In the genomic region with DNA sequence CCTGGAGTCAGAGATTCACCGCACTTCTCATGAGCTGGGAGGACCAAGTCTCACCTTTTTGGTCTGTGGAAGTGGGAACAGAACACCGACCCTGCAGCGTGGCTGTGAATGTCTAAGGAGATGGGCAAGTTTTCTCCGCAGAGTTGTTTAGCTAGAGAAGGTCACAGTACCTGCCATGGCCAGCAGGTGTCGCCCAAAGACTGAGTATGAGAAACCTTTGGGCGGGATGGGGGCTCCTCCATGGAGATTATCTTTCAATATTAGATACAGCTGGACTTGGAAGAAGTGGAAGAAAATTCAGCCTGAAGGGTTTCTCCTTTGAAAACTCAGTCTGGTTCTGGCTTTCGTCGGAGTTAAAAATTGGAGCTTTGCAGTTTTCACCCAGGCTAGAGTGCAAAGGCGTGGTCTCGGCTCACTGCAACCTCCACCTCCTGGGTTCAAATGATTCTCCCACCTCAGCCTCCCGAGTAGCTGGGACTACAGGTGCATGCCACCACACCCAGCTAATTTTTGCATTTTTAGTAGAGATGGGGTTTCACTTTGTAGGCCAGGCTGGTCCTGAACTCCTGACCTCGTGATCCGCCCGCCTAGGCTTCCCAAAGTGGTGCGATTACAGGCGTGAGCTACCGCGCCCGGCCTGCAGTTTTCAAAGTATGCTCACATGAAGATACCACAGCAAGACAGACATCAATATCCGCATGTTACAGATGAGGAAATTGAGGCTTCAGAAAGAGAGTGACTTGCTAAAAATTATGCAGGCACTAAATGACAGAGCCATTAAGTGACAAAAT, we compare ENCODE assay signal across 8 cellular contexts. TPM values are rescaled to one million over a fixed set of nuclear protein-coding genes. Genes with fewer than 3 reads are reported as not detected.
DNase-seq lines count a peak whose midpoint lies in the region; ATAC-seq and TF ChIP-seq lines count a peak whose summit lies in the region.

No MANE protein-coding gene starts in this region.

- ATAC-seq in T-helper 17 cell = peak; percentile 82
- ATAC-seq in GM18519 (IDR thresholded peaks at IDR 0.05; ENCODE audit: low FRiP score, unreplicated experiment) = no peak
- no peak for ATAC-seq in HG03378 (IDR thresholded peaks at IDR 0.05; ENCODE audit: unreplicated experiment)

- H3K36me3 ChIP-seq in Loucy (ENCODE audit: insufficient read depth, low read length) (no peaks in the 10 kb centered on the region), right atrium auricular region (no peaks in the 10 kb centered on the region), sigmoid colon (no peaks in the 10 kb centered on the region)

- H3K27me3 Mint-ChIP-seq in T-helper 17 cell = peaks cover 4% of the 10 kb centered on the region

- no peak overlapping the region for H3K4me3 Mint-ChIP-seq in T-helper 17 cell

- H3K27me3 ChIP-seq in Loucy (ENCODE audit: insufficient read depth, low read length, poor library complexity, severe bottlenecking) = no peaks in the 10 kb centered on the region
- H3K27me3 ChIP-seq in right atrium auricular region = no peaks in the 10 kb centered on the region
- no peaks in the 10 kb centered on the region for H3K27me3 ChIP-seq in sigmoid colon

- DNase-seq in GDM1 (lab: John Stamatoyannopoulos, UW) (peak; percentile 35), T-helper 17 cell (peak; percentile 60 to 75 (median 60)), anterior cingulate cortex (lab: John Stamatoyannopoulos, UW) (peak in 50 of 58 donors; percentile 23 to 90 (median 52)), right atrium auricular region (ENCODE audit: low spot score) (peak; percentile 91), sigmoid colon (peak; percentile 88)

- no peaks in the 10 kb centered on the region for H3K9me2 ChIP-seq in Loucy (replicated peaks; ENCODE audit: low read depth, low read length)

- peaks cover 14% of the 10 kb centered on the region for H3K4me1 Mint-ChIP-seq in T-helper 17 cell

- TF ChIP-seq CTCF in Loucy (conservative IDR thresholded peaks at IDR 0.05; ENCODE audit: low read length) (peak; percentile 97), right atrium auricular region (IDR thresholded peaks at IDR 0.05) (peak; percentile 89 to 94), sigmoid colon (IDR thresholded peaks at IDR 0.05) (peak; percentile 72 to 92 (median 88))

- H3F3A ChIP-seq in Loucy (ENCODE audit: low read depth) = no peaks in the 10 kb centered on the region

- no peak for TF ChIP-seq EP300 in sigmoid colon (IDR thresholded peaks at IDR 0.05)

- H3K4me2 ChIP-seq in Loucy (ENCODE audit: low read depth, low read length, poor library complexity, severe bottlenecking) = no peak overlapping the region

- intact Hi-C loops in sigmoid colon (cut with DNase I) = loop anchor here (1.0 to 2.0 kb wide), 2 partner anchors 140 to 245 kb away; no protein-coding TSS in a partner anchor

- H3K27ac ChIP-seq in right atrium auricular region = no peak overlapping the region
- H3K27ac ChIP-seq in sigmoid colon = no peak overlapping the region

- no peaks in the 10 kb centered on the region for H3K79me2 ChIP-seq in Loucy (ENCODE audit: insufficient read depth, low read length)

- H4K20me1 ChIP-seq in Loucy (ENCODE audit: insufficient read depth, low read length, poor library complexity, severe bottlenecking) = no peaks in the 10 kb centered on the region

- H3K27ac Mint-ChIP-seq in T-helper 17 cell = no peak overlapping the region

- 33 to 55% methylated on average over 20 of the region's 20 CpGs for WGBS in sigmoid colon, 2 donors

- H3K9me3 ChIP-seq in Loucy (ENCODE audit: insufficient read depth, low read depth, low read length) (no peaks in the 10 kb centered on the region), T-helper 17 cell (ENCODE audit: control insufficient read depth, low read length, poor library complexity, severe bottlenecking) (no peaks in the 10 kb centered on the region), right atrium auricular region (no peaks in the 10 kb centered on the region), sigmoid colon (no peaks in the 10 kb centered on the region)

- H3K36me3 Mint-ChIP-seq in T-helper 17 cell (ENCODE audit: low read depth) = peaks cover 2% of the 10 kb centered on the region

- no peaks in the 10 kb centered on the region for H3K4me1 ChIP-seq in Loucy (ENCODE audit: insufficient read depth, low read length, poor library complexity, severe bottlenecking)
- peaks cover 0 to 15% of the 10 kb centered on the region in 2 donors for H3K4me1 ChIP-seq in right atrium auricular region
- H3K4me1 ChIP-seq in sigmoid colon = no peaks in the 10 kb centered on the region

- no peak overlapping the region for H2AFZ ChIP-seq in Loucy (ENCODE audit: low read length)

- TF ChIP-seq POLR2A in sigmoid colon (IDR thresholded peaks at IDR 0.05) = no peak

- no peak overlapping the region for H3K9ac ChIP-seq in Loucy (ENCODE audit: low read depth, low read length, poor library complexity, severe bottlenecking)

- H3K4me3 ChIP-seq in Loucy (ENCODE audit: low read length, poor library complexity, severe bottlenecking) = no peak overlapping the region
- no peak overlapping the region for H3K4me3 ChIP-seq in right atrium auricular region
- no peak overlapping the region for H3K4me3 ChIP-seq in sigmoid colon

RNA-seq across cellular contexts. Expression of gene DSCAML1, which starts 10.7 kb away (rescaled TPM):
- under 1 TPM; 0.21 to 0.92 TPM for total RNA-seq in T-helper 17 cell
- 1 to 10 TPM in 1 of 2 donors, under 1 TPM in 1; 0.67 to 1.3 TPM for total RNA-seq in right atrium auricular region
- 1 to 10 TPM; 1.1 to 7.5 (median 2.2) TPM for total RNA-seq in sigmoid colon
- polyA plus RNA-seq in sigmoid colon = 1 to 10 TPM in 1 of 3 donors, under 1 TPM in 2; under 0.01 to 1.2 (median 0.23) TPM

RNA-seq across cellular contexts. Expression of gene FXYD2, which starts 16.9 kb away (rescaled TPM):
- total RNA-seq in T-helper 17 cell (1 to 10 TPM in 1 of 2 donors, not detected in 1; 1.3 TPM), right atrium auricular region (under 1 TPM; 0.59 to 0.78 TPM), sigmoid colon (1 to 10 TPM; 3.2 to 6.6 (median 4.4) TPM)
- polyA plus RNA-seq in sigmoid colon = 1 to 10 TPM in 2 of 3 donors, not detected in 1; 3.6 to 4.2 TPM

Comparison
In these comparisons a context has a peak if more than half of its experiments do, and no peak if none do; other contexts are left out.
1. DNase-seq: peak in every context shown above with its lines; median percentile 91 in right atrium auricular region; 88 in sigmoid colon; 60 in T-helper 17 cell; 52 in anterior cingulate cortex; 35 in GDM1.